In genomic region chr9:70382046-70382708, GRCh38 we compare ENCODE assay signal across 16 cellular contexts.
"Had no signal": no experiment of that assay in that cellular context is flagged by ENCODE, and none has a peak within 500 bp of the region (broad histone marks: within the 10 kb centered on the region; RNA-seq: fewer than 3 reads in every experiment).

No MANE protein-coding gene starts in this region.

- H3K36me3 ChIP-seq: colonic mucosa had no signal

- H3K4me1 ChIP-seq: colonic mucosa had no signal

- ATAC-seq: activated naive CD4-positive, alpha-beta T cell treated with anti-CD3 and anti-CD28 coated beads, Interleukin-2, amount 50 U/mL, for 72 hours had no signal

- H3K4me3 ChIP-seq: ascending aorta, colonic mucosa, dorsolateral prefrontal cortex, esophagus muscularis mucosa, lower lobe of right lung, tibial artery had no signal

- H3K27ac ChIP-seq: ascending aorta, brain microvascular endothelial cell, colonic mucosa, esophagus muscularis mucosa, lower lobe of right lung, tibial artery had no signal

- DNase-seq: activated T-cell treated with anti-CD3 and anti-CD28 coated beads, Interleukin-2, amount 50 U/mL, for 1 hour; brain microvascular endothelial cell; central memory CD4-positive, alpha-beta T cell; colonic mucosa; dorsolateral prefrontal cortex; hippocampal formation; lower lobe of right lung; naive B cell; nucleus accumbens; retina; stimulated activated CD4-positive, alpha-beta T cell treated with anti-CD3 and anti-CD28 coated beads, Interleukin-12 subunit alpha, Interleukin-12 subunit beta, amount 100 ng/mL, for 4 hours; stimulated activated CD4-positive, alpha-beta T cell treated with anti-CD3 and anti-CD28 coated beads, Interleukin-4, amount 100 ng/mL, for 4 hours; tibial artery had no signal

- H3K27me3 ChIP-seq: ascending aorta, brain microvascular endothelial cell, colonic mucosa, dorsolateral prefrontal cortex, esophagus muscularis mucosa, tibial artery had no signal

- H3K9me3 ChIP-seq: ascending aorta, colonic mucosa, esophagus muscularis mucosa, lower lobe of right lung, tibial artery had no signal
